ENCODE assay signal across 8 cellular contexts in the genomic region with DNA sequence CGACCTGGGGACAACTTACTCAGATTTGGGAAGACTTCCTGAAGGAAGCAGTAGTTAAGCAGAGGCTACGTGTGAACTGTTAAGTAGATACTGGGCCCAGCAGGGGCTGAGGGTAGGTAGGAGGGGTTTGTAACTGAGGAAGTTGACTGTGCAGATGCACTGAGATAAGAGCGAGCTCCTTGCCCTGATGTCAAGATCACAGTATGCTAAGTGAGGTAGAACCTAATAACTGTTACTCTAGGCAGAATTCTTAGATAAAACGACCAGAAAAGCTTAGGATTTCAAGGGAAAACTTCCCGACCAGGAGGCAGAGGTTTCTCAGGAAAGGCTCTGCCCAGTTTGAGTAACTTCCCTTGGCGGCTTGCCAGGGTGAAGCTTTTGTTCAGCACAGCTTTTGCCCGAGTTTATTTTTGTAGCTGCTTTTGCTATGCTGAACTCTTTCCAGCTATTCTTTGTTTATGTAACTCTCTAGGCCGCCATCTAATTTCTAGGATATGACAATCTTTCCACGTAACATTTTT.
DNase-seq lines count a peak whose midpoint lies in the region; ATAC-seq and TF ChIP-seq lines count a peak whose summit lies in the region.

No MANE protein-coding gene starts in this region.

- H3K9ac ChIP-seq in Karpas-422 (ENCODE audit: low read length): no peak overlapping the region

- H3K9me3 Mint-ChIP-seq in T-helper 2 cell treated with Interferon-gamma antibody and Interleukin-4, amounts not matched to agents 5 μg/mL and 100 μg/mL, for 36 hours: no peaks in the 10 kb centered on the region
- no peaks in the 10 kb centered on the region for H3K9me3 Mint-ChIP-seq in nephron progenitor cell
- H3K9me3 Mint-ChIP-seq in glutamatergic neuron (ENCODE audit: unreplicated experiment): no peaks in the 10 kb centered on the region

- no peak for ATAC-seq in GM18520 (IDR thresholded peaks at IDR 0.05; ENCODE audit: unreplicated experiment)
- ATAC-seq in GM19328 (IDR thresholded peaks at IDR 0.05; ENCODE audit: unreplicated experiment): no peak

- peaks cover 7% of the 10 kb centered on the region for H3K4me1 ChIP-seq in Karpas-422 (ENCODE audit: low read length)

- peaks cover 12% of the 10 kb centered on the region for H3K4me1 Mint-ChIP-seq in T-helper 2 cell treated with Interferon-gamma antibody and Interleukin-4, amounts not matched to agents 5 μg/mL and 100 μg/mL, for 36 hours (ENCODE audit: low read depth)
- peaks cover 31% of the 10 kb centered on the region for H3K4me1 Mint-ChIP-seq in nephron progenitor cell
- peaks cover 5% of the 10 kb centered on the region for H3K4me1 Mint-ChIP-seq in glutamatergic neuron (ENCODE audit: low read depth, unreplicated experiment)

- no peak overlapping the region for H2AFZ ChIP-seq in Karpas-422 (ENCODE audit: low read length)

- DNase-seq in ELR (ENCODE audit: low read depth) (peak; percentile 49), Karpas-422 (no peak), fibroblast of the conjunctiva (ENCODE audit: low read depth) (peak; percentile 74), nephron progenitor cell (no peak), glutamatergic neuron (no peak)
- DNase-seq in T-helper 2 cell treated with Interferon-gamma antibody and Interleukin-4, amounts not matched to agents 5 μg/mL and 100 μg/mL, for 36 hours (ENCODE audit: low spot score): no peak

- no peaks in the 10 kb centered on the region for H3K79me2 ChIP-seq in Karpas-422 (ENCODE audit: low read length)

- H3K27ac ChIP-seq in Karpas-422 (ENCODE audit: low read length): no peak overlapping the region

- no peaks in the 10 kb centered on the region for H3K9me3 ChIP-seq in Karpas-422 (ENCODE audit: low read length)

- peak overlapping the region; percentile 41 for H3K4me2 ChIP-seq in Karpas-422 (ENCODE audit: low read depth, low read length, poor library complexity, severe bottlenecking)

- H4K20me1 ChIP-seq in Karpas-422 (ENCODE audit: insufficient read depth, low read depth, low read length): no peaks in the 10 kb centered on the region

- TF ChIP-seq CTCF in nephron progenitor cell (IDR thresholded peaks at IDR 0.05) (no peak), glutamatergic neuron (IDR thresholded peaks at IDR 0.05; ENCODE audit: partially characterized antibody, unreplicated experiment) (no peak)

- H3K4me3 Mint-ChIP-seq in T-helper 2 cell treated with Interferon-gamma antibody and Interleukin-4, amounts not matched to agents 5 μg/mL and 100 μg/mL, for 36 hours: peak overlapping the region; percentile 52
- H3K4me3 Mint-ChIP-seq in nephron progenitor cell (no peak overlapping the region), glutamatergic neuron (ENCODE audit: unreplicated experiment) (no peak overlapping the region)

- peak overlapping the region; percentile 50 for H3K27ac Mint-ChIP-seq in T-helper 2 cell treated with Interferon-gamma antibody and Interleukin-4, amounts not matched to agents 5 μg/mL and 100 μg/mL, for 36 hours
- H3K27ac Mint-ChIP-seq in nephron progenitor cell (peak overlapping the region; percentile 25), glutamatergic neuron (ENCODE audit: unreplicated experiment) (no peak overlapping the region)

- H3K4me3 ChIP-seq in Karpas-422 (ENCODE audit: low read length): no peak overlapping the region

- no peaks in the 10 kb centered on the region for H3K27me3 ChIP-seq in Karpas-422 (ENCODE audit: low read length)

- no peaks in the 10 kb centered on the region for H3K36me3 Mint-ChIP-seq in T-helper 2 cell treated with Interferon-gamma antibody and Interleukin-4, amounts not matched to agents 5 μg/mL and 100 μg/mL, for 36 hours (ENCODE audit: low read depth)
- no peaks in the 10 kb centered on the region for H3K36me3 Mint-ChIP-seq in nephron progenitor cell (ENCODE audit: low read depth)
- no peaks in the 10 kb centered on the region for H3K36me3 Mint-ChIP-seq in glutamatergic neuron (ENCODE audit: unreplicated experiment)

- H3K9me2 ChIP-seq in Karpas-422 (replicated peaks; ENCODE audit: insufficient read depth, low read length): no peaks in the 10 kb centered on the region

- H3K27me3 Mint-ChIP-seq in T-helper 2 cell treated with Interferon-gamma antibody and Interleukin-4, amounts not matched to agents 5 μg/mL and 100 μg/mL, for 36 hours (ENCODE audit: low read depth): no peaks in the 10 kb centered on the region
- H3K27me3 Mint-ChIP-seq in nephron progenitor cell (ENCODE audit: low read depth, poor library complexity) (peaks cover 7% of the 10 kb centered on the region), glutamatergic neuron (ENCODE audit: unreplicated experiment) (no peaks in the 10 kb centered on the region)

- no peaks in the 10 kb centered on the region for H3K36me3 ChIP-seq in Karpas-422 (ENCODE audit: insufficient read depth, low read length)

Comparison
In these comparisons a context has a peak if more than half of its experiments do, and no peak if none do; other contexts are left out.
1. DNase-seq: peak in ELR (single experiment) and fibroblast of the conjunctiva (single experiment); none in Karpas-422 (single experiment), T-helper 2 cell treated with Interferon-gamma antibody and Interleukin-4, amounts not matched to agents 5 μg/mL and 100 μg/mL, for 36 hours (single experiment), nephron progenitor cell (single experiment) and glutamatergic neuron (single experiment).